In the genomic region with DNA sequence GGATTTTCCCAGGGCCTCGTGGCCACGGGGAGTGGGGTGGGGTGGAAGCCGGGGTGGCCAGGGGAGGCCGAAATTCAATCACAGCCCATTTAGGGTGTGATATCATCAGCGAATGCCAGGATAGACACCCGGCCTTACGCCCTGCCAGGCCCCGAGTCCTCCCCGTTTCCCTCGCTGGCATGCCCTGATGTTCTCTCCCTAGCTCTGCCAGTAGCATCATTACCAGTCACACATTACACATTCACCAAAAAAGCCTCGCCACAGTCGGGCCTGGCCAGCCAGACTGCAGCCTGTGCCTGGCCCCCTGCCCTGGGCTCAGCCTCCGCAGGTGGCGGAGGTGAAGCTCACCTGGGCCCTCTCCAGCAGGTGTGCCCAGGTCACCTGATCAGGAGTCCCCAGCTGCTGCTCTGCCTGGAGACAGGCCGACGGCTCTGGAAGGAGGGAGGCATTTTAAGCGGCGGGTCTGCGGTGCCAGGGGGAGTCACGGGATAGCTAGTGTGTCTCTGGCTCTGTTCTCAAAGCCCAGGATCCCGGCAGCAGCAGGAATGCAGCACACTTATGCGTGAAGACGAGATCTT, we compare ENCODE assay signal across 1 cellular context.
A peak's percentile ranks its signal among the peaks of the same experiment; 100 is the strongest.
TF ChIP-seq lines count a peak whose summit lies in the region.

No MANE protein-coding gene starts in this region.

TF ChIP-seq in H1, 55 proteins besides CTCF, POLR2A, EP300 and RAD21 (continued from another document):
- TF ChIP-seq, protein P1, sequence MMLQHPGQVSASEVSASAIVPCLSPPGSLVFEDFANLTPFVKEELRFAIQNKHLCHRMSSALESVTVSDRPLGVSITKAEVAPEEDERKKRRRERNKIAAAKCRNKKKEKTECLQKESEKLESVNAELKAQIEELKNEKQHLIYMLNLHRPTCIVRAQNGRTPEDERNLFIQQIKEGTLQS (IDR thresholded peaks at IDR 0.05; ENCODE audit: insufficient read depth, low read depth, low read length), result no peak
- TF ChIP-seq ASH2L (IDR thresholded peaks at IDR 0.05; ENCODE audit: low read length), result peak; percentile 2
- no peak for TF ChIP-seq SP4 (IDR thresholded peaks at IDR 0.05; ENCODE audit: low read length)
- no peak for TF ChIP-seq SIX5 (IDR thresholded peaks at IDR 0.05; ENCODE audit: low read depth, low read length)
- TF ChIP-seq SRF (IDR thresholded peaks at IDR 0.05; ENCODE audit: low read depth, low read length), result no peak
- TF ChIP-seq RFX5 (IDR thresholded peaks at IDR 0.05; ENCODE audit: borderline replicate concordance, low read depth, low read length), result peak; percentile 45; the same call in 1 of the 2 replicates
